ENCODE assay signal across 25 cellular contexts in genomic region chr2:191434072-191434471, GRCh38.
"Had no signal": no experiment of that assay in that cellular context is flagged by ENCODE, and none has a peak within 500 bp of the region (broad histone marks: within the 10 kb centered on the region; RNA-seq: fewer than 3 reads in every experiment).

No MANE protein-coding gene starts in this region.

- H3K4me1 Mint-ChIP-seq: activated naive CD4-positive, alpha-beta T cell treated with anti-CD3 and anti-CD28 coated beads, Interleukin-2, amount 50 U/mL, for 24 hours; stimulated activated effector memory CD8-positive, alpha-beta T cell treated with anti-CD3 and anti-CD28 coated beads, Interleukin-12 subunit alpha, Interleukin-12 subunit beta, amount 100 ng/mL, for 72 hours had no signal

- H3K36me3 Mint-ChIP-seq: naive B cell; stimulated activated effector memory CD8-positive, alpha-beta T cell treated with anti-CD3 and anti-CD28 coated beads, Interleukin-12 subunit alpha, Interleukin-12 subunit beta, amount 100 ng/mL, for 72 hours had no signal

- H3K36me3 ChIP-seq: brain microvascular endothelial cell, colonic mucosa, esophagus squamous epithelium, gastroesophageal sphincter, right lobe of liver, stomach, transverse colon, WERI-Rb-1 had no signal

- H3K27ac ChIP-seq: brain microvascular endothelial cell, colonic mucosa, dorsolateral prefrontal cortex, esophagus squamous epithelium, gastroesophageal sphincter, right lobe of liver, stomach, transverse colon, WERI-Rb-1 had no signal

- ATAC-seq: activated CD8-positive, alpha-beta T cell treated with anti-CD3 and anti-CD28 coated beads, Interleukin-2, amount 10 ng/mL, durations not matched to agents 7 days and 5 days; gastroesophageal sphincter; stimulated activated effector memory CD8-positive, alpha-beta T cell treated with anti-CD3 and anti-CD28 coated beads, Interleukin-12 subunit alpha, Interleukin-12 subunit beta, amount 100 ng/mL, for 72 hours had no signal

- H3K9me3 Mint-ChIP-seq: naive B cell; stimulated activated effector memory CD8-positive, alpha-beta T cell treated with anti-CD3 and anti-CD28 coated beads, Interleukin-12 subunit alpha, Interleukin-12 subunit beta, amount 100 ng/mL, for 72 hours; T-helper 2 cell treated with Interferon-gamma antibody and Interleukin-4, amounts not matched to agents 5 μg/mL and 100 μg/mL, for 36 hours had no signal

- H3K27ac Mint-ChIP-seq: activated CD8-positive, alpha-beta T cell treated with anti-CD3 and anti-CD28 coated beads, Interleukin-2, amount 10 ng/mL, durations not matched to agents 7 days and 5 days; activated naive CD4-positive, alpha-beta T cell treated with anti-CD3 and anti-CD28 coated beads, Interleukin-2, amount 50 U/mL, for 24 hours; stimulated activated effector memory CD8-positive, alpha-beta T cell treated with anti-CD3 and anti-CD28 coated beads, Interleukin-12 subunit alpha, Interleukin-12 subunit beta, amount 100 ng/mL, for 72 hours; T-helper 2 cell treated with Interferon-gamma antibody and Interleukin-4, amounts not matched to agents 5 μg/mL and 100 μg/mL, for 36 hours had no signal

- H3K27me3 ChIP-seq: brain microvascular endothelial cell, colonic mucosa, dorsolateral prefrontal cortex, esophagus squamous epithelium, gastroesophageal sphincter, right lobe of liver, stomach, transverse colon had no signal

- DNase-seq: activated CD4-positive, alpha-beta T cell treated with anti-CD3 and anti-CD28 coated beads for 1 hour; activated CD4-positive, alpha-beta T cell treated with anti-CD3 and anti-CD28 coated beads, Interleukin-2, amount 50 U/mL, for 1 hour; activated CD8-positive, alpha-beta T cell treated with anti-CD3 and anti-CD28 coated beads, Interleukin-2, amount 10 ng/mL, durations not matched to agents 7 days and 5 days; activated gamma-delta T cell treated with Interleukin-2 at 50 U/mL for 16 hours; aorta; brain microvascular endothelial cell; colonic mucosa; dorsolateral prefrontal cortex; esophagus squamous epithelium; head of caudate nucleus; hypothalamus; naive B cell; nucleus accumbens; posterior cingulate gyrus; right lobe of liver; small intestine; stimulated activated CD4-positive, alpha-beta T cell treated with anti-CD3 and anti-CD28 coated beads, Interleukin-2, amount 100 ng/mL, for 24 hours; stomach; transverse colon; WERI-Rb-1 had no signal

- FAIRE-seq: small intestine, urothelium cell line had no signal

- H3K4me3 Mint-ChIP-seq: activated CD8-positive, alpha-beta T cell treated with anti-CD3 and anti-CD28 coated beads, Interleukin-2, amount 10 ng/mL, durations not matched to agents 7 days and 5 days; activated naive CD4-positive, alpha-beta T cell treated with anti-CD3 and anti-CD28 coated beads, Interleukin-2, amount 50 U/mL, for 24 hours; naive B cell; stimulated activated effector memory CD8-positive, alpha-beta T cell treated with anti-CD3 and anti-CD28 coated beads, Interleukin-12 subunit alpha, Interleukin-12 subunit beta, amount 100 ng/mL, for 72 hours; T-helper 2 cell treated with Interferon-gamma antibody and Interleukin-4, amounts not matched to agents 5 μg/mL and 100 μg/mL, for 36 hours had no signal

- H3K4me3 ChIP-seq: colonic mucosa, dorsolateral prefrontal cortex, esophagus squamous epithelium, gastroesophageal sphincter, right lobe of liver, stomach, transverse colon had no signal

- H3K4me1 ChIP-seq: colonic mucosa, esophagus squamous epithelium, gastroesophageal sphincter, stomach had no signal

- H3K27me3 Mint-ChIP-seq: activated naive CD4-positive, alpha-beta T cell treated with anti-CD3 and anti-CD28 coated beads, Interleukin-2, amount 50 U/mL, for 24 hours had no signal

- H3K9me3 ChIP-seq: colonic mucosa, esophagus squamous epithelium, gastroesophageal sphincter, right lobe of liver, stomach, transverse colon had no signal
